15 cellular contexts compared by ENCODE assay signal in genomic region chr1:10736623-10737267, GRCh38. TPM values are rescaled to one million over a fixed set of nuclear protein-coding genes. Genes with fewer than 3 reads are reported as not detected.
DNase-seq lines count a peak whose midpoint lies in the region; ATAC-seq and TF ChIP-seq lines count a peak whose summit lies in the region.
"Had no signal": no experiment of that assay in that cellular context is flagged by ENCODE, and none has a peak within 500 bp of the region (broad histone marks: within the 10 kb centered on the region; RNA-seq: fewer than 3 reads in every experiment).

No MANE protein-coding gene starts in this region.

- TF ChIP-seq POLR2A in heart left ventricle (IDR thresholded peaks at IDR 0.05): no peak

- no peaks in the 10 kb centered on the region for H4K20me1 ChIP-seq in osteoblast (ENCODE audit: insufficient read depth, low read length)
- H4K20me1 ChIP-seq in GM23338 (replicated peaks; ENCODE audit: insufficient read depth): no peaks in the 10 kb centered on the region

- H3K27ac ChIP-seq in heart left ventricle: peak overlapping the region in 10 of 12 donors; percentile 19 to 87 (median 72)
- peak overlapping the region; percentile 61 for H3K27ac ChIP-seq in psoas muscle
- H3K27ac ChIP-seq in osteoblast (ENCODE audit: low read depth, low read length): no peak overlapping the region
- H3K27ac ChIP-seq in GM23338 (ENCODE audit: low read depth): no peak overlapping the region
- H3K27ac ChIP-seq: HL-60 had no signal

- H3K27ac Mint-ChIP-seq in GM23338: no peak overlapping the region
- H3K27ac Mint-ChIP-seq: activated T-cell treated with anti-CD3 and anti-CD28 coated beads, Interleukin-2, amount 50 U/mL, for 72 hours; HFFc6 had no signal

- no peaks in the 10 kb centered on the region; the same call in 2 of the 3 replicates for H3K9me3 Mint-ChIP-seq in GM23338
- H3K9me3 Mint-ChIP-seq: activated T-cell treated with anti-CD3 and anti-CD28 coated beads, Interleukin-2, amount 50 U/mL, for 72 hours; HFFc6 had no signal

- H3K27me3 ChIP-seq in heart left ventricle (no peaks in the 10 kb centered on the region), psoas muscle (ENCODE audit: insufficient read depth in 3 of 3, low read length in 2 of 3) (no peaks in the 10 kb centered on the region), osteoblast (ENCODE audit: insufficient read depth, low read length) (peaks cover 31% of the 10 kb centered on the region), GM23338 (ENCODE audit: insufficient read depth) (no peaks in the 10 kb centered on the region)

- H3K36me3 Mint-ChIP-seq in GM23338 (ENCODE audit: low read depth): no peaks in the 10 kb centered on the region

- H3K36me3 ChIP-seq in heart left ventricle: no peaks in the 10 kb centered on the region
- H3K36me3 ChIP-seq in psoas muscle (ENCODE audit: insufficient read depth in 1 of 2, low read depth in 1 of 2): no peaks in the 10 kb centered on the region
- no peaks in the 10 kb centered on the region for H3K36me3 ChIP-seq in osteoblast (ENCODE audit: insufficient read depth, low read length)
- H3K36me3 ChIP-seq in GM23338 (ENCODE audit: insufficient read depth): no peaks in the 10 kb centered on the region

- no peak overlapping the region for H2AFZ ChIP-seq in osteoblast (ENCODE audit: low read length)
- no peak overlapping the region for H2AFZ ChIP-seq in GM23338

- ATAC-seq in heart left ventricle (peak in 3 of 4 donors; percentile 18 to 22 (median 19)), psoas muscle (peak; percentile 25 to 34 (median 30)), GM23338 (no peak), GM18867 (IDR thresholded peaks at IDR 0.05; ENCODE audit: unreplicated experiment) (no peak), GM21360 (IDR thresholded peaks at IDR 0.05; ENCODE audit: unreplicated experiment) (no peak)
- ATAC-seq: activated T-cell treated with anti-CD3 and anti-CD28 coated beads, Interleukin-2, amount 50 U/mL, for 72 hours; sciatic nerve had no signal

- peaks cover 48% of the 10 kb centered on the region for H3K4me1 Mint-ChIP-seq in GM23338

- peaks cover 0 to 79% (median 44%) of the 10 kb centered on the region in 12 donors for H3K4me1 ChIP-seq in heart left ventricle
- H3K4me1 ChIP-seq in psoas muscle: peaks cover 62% of the 10 kb centered on the region
- H3K4me1 ChIP-seq in osteoblast (ENCODE audit: insufficient read depth, low read length): no peaks in the 10 kb centered on the region
- peaks cover 30% of the 10 kb centered on the region for H3K4me1 ChIP-seq in GM23338 (ENCODE audit: insufficient read depth)

- no peak overlapping the region for H3K4me3 ChIP-seq in heart left ventricle
- H3K4me3 ChIP-seq in psoas muscle: no peak overlapping the region
- no peak overlapping the region for H3K4me3 ChIP-seq in osteoblast (ENCODE audit: insufficient read depth, low read length)
- H3K4me3 ChIP-seq in GM23338: no peak overlapping the region

- DNase-seq in DMS153 treated with DMSO at 0.1 percent for 48 hours (lab: John Stamatoyannopoulos, UW; ENCODE audit: unreplicated experiment): peak; percentile 73
- DNase-seq in NCI-H2107 treated with DMSO at 0.1 percent for 48 hours (lab: John Stamatoyannopoulos, UW; ENCODE audit: unreplicated experiment): peak; percentile 37
- DNase-seq in heart left ventricle: no peak
- DNase-seq in psoas muscle: no peak
- DNase-seq in osteoblast (ENCODE audit: insufficient read length, low spot score, missing footprints): no peak
- DNase-seq in GM23338 (ENCODE audit: low spot score): no peak
- DNase-seq: activated T-cell treated with anti-CD3 and anti-CD28 coated beads, Interleukin-2, amount 50 U/mL, for 72 hours; HFFc6; NCI-H2227 treated with DMSO at 0.1 percent for 48 hours; SK-N-SH; stimulated activated naive CD4-positive, alpha-beta T cell had no signal

- no peak overlapping the region for H3K4me3 Mint-ChIP-seq in GM23338
- H3K4me3 Mint-ChIP-seq: activated T-cell treated with anti-CD3 and anti-CD28 coated beads, Interleukin-2, amount 50 U/mL, for 72 hours; HFFc6 had no signal

- H3K9me3 ChIP-seq in heart left ventricle: no peaks in the 10 kb centered on the region
- H3K9me3 ChIP-seq in psoas muscle: no peaks in the 10 kb centered on the region
- H3K9me3 ChIP-seq in osteoblast (ENCODE audit: low read depth, low read length): no peaks in the 10 kb centered on the region
- H3K9me3 ChIP-seq: SK-N-SH had no signal

- intact Hi-C loops in heart left ventricle (cut with DNase I) (loop anchor here in 2 of 10 donors (10.0 kb wide), 1 partner anchor 48 kb away; no protein-coding TSS in a partner anchor), psoas muscle (cut with DNase I) (no loop called here)

- TF ChIP-seq CTCF in heart left ventricle (IDR thresholded peaks at IDR 0.05) (no peak), psoas muscle (IDR thresholded peaks at IDR 0.05) (no peak), osteoblast (IDR thresholded peaks at IDR 0.05; ENCODE audit: extremely low read depth, low read depth, low read length) (no peak), GM23338 (conservative IDR thresholded peaks at IDR 0.05; ENCODE audit: low read depth in 2 of 2) (no peak)

- no peaks in the 10 kb centered on the region for H3K9me2 ChIP-seq in GM23338 (ENCODE audit: insufficient read depth)
- H3K9me2 ChIP-seq: SK-N-SH had no signal

- H3K4me2 ChIP-seq in osteoblast (ENCODE audit: insufficient read depth, low read length): no peak overlapping the region
- no peak overlapping the region for H3K4me2 ChIP-seq in GM23338
- H3K4me2 ChIP-seq: SK-N-SH had no signal

- H3F3A ChIP-seq in GM23338 (replicated peaks; ENCODE audit: low read depth): no peaks in the 10 kb centered on the region

- H3K27me3 Mint-ChIP-seq in GM23338 (ENCODE audit: insufficient read depth, low read depth, poor library complexity): peaks cover 7% of the 10 kb centered on the region

- no peaks in the 10 kb centered on the region for H3K79me2 ChIP-seq in osteoblast (ENCODE audit: insufficient read depth, low read length)
- no peaks in the 10 kb centered on the region for H3K79me2 ChIP-seq in GM23338 (replicated peaks; ENCODE audit: insufficient read depth)

- WGBS in heart left ventricle, 4 donors: 24 to 31% (median 28%) methylated on average over 17 of the region's 17 CpGs
- 40 to 48% (median 42%) methylated on average over 17 of the region's 17 CpGs for WGBS in psoas muscle, 3 donors

TF ChIP-seq in GM23338, 12 proteins besides CTCF, POLR2A, EP300 and RAD21 (continues in another document):
- no peak for TF ChIP-seq ETS1 (IDR thresholded peaks at IDR 0.05)
- TF ChIP-seq ZNF114 (CRISPR knock-in tag; IDR thresholded peaks at IDR 0.05): no peak
- TF ChIP-seq NANOG (IDR thresholded peaks at IDR 0.05; ENCODE audit: borderline replicate concordance): no peak
- TF ChIP-seq ZNF331 (CRISPR knock-in tag; IDR thresholded peaks at IDR 0.05; ENCODE audit: low read depth): no peak
- no peak for TF ChIP-seq CREB1 (CRISPR knock-in tag; IDR thresholded peaks at IDR 0.05; ENCODE audit: low read depth)
- TF ChIP-seq STAT1 (IDR thresholded peaks at IDR 0.05; ENCODE audit: unreplicated experiment): no peak
- no peak for TF ChIP-seq POLR2AphosphoS5 (IDR thresholded peaks at IDR 0.05; ENCODE audit: low read depth)
- no peak for TF ChIP-seq JUNB (IDR thresholded peaks at IDR 0.05; ENCODE audit: unreplicated experiment)
- TF ChIP-seq REST (IDR thresholded peaks at IDR 0.05; ENCODE audit: unreplicated experiment): no peak
- TF ChIP-seq EZH2phosphoT487 (IDR thresholded peaks at IDR 0.05; ENCODE audit: unreplicated experiment): no peak

RNA-seq across cellular contexts. Expression of gene CASZ1, which starts 59.7 kb away (rescaled TPM):
- total RNA-seq in heart left ventricle (10 to 100 TPM; 39.5 to 84.9 (median 63.2) TPM), psoas muscle (10 to 100 TPM; 53.1 to 83.3 (median 60.8) TPM), osteoblast (0.36 and 0.59 TPM in 2 replicates)
- polyA plus RNA-seq in heart left ventricle (10 to 100 TPM; 28.8 to 50.0 TPM), psoas muscle (10 to 100 TPM in 2 of 3 donors, 1 to 10 TPM in 1; 2.6 to 23.7 (median 11.0) TPM), GM23338 (2016; fragmentation: Nextera tagmentation; extraction: Ambion mirVana) (6.2 and 8.7 TPM in 2 replicates)
- 6.1 and 6.7 TPM in 2 replicates for total RNA-seq in GM23338 (2014; rRNA removed; shearing (Covaris generic))

Comparison
In these comparisons a context has a peak if more than half of its experiments do, and no peak if none do; other contexts are left out.
1. DNase-seq: peak in DMS153 treated with DMSO at 0.1 percent for 48 hours (single experiment) and NCI-H2107 treated with DMSO at 0.1 percent for 48 hours (single experiment); none in heart left ventricle (0 of 5), psoas muscle (0 of 2), osteoblast (single experiment) and GM23338 (single experiment).
2. ATAC-seq: peak in heart left ventricle (3 of 4) and psoas muscle (4 of 4); none in GM23338 (single experiment), GM18867 (single experiment) and GM21360 (single experiment).
3. H3K27ac ChIP-seq: peak in heart left ventricle (10 of 12) and psoas muscle (single experiment); none in osteoblast (single experiment) and GM23338 (single experiment).